In genomic region chr6:27882624-27883023, GRCh38 we compare ENCODE assay signal across 21 cellular contexts. TPM values are rescaled to one million over a fixed set of nuclear protein-coding genes. Genes with fewer than 3 reads are reported as not detected.
DNase-seq lines count a peak whose midpoint lies in the region; ATAC-seq, FAIRE-seq and TF ChIP-seq lines count a peak whose summit lies in the region.
"Had no signal": no experiment of that assay in that cellular context is flagged by ENCODE, and none has a peak within 500 bp of the region (broad histone marks: within the 10 kb centered on the region; RNA-seq: fewer than 3 reads in every experiment).

No MANE protein-coding gene starts in this region.

- no peak overlapping the region for H2AFZ ChIP-seq in astrocyte (ENCODE audit: low read depth, low read length)

- no peaks in the 10 kb centered on the region for H3K79me2 ChIP-seq in astrocyte (ENCODE audit: insufficient read depth, low read length)

- H3K4me1 Mint-ChIP-seq in astrocyte (ENCODE audit: low read depth, unreplicated experiment): peaks cover 3% of the 10 kb centered on the region
- peaks cover 0 to under 1% of the 10 kb centered on the region in 2 donors for H3K4me1 Mint-ChIP-seq in stimulated activated naive B cell treated with anti-CD40 and anti-IgM and Interleukin-4, amounts not matched to agents 10 μg/mL and 1 μg/mL and 100 μg/mL, for 72 hours

- H3K9ac ChIP-seq in astrocyte (ENCODE audit: low read length) (no peak overlapping the region), iPS-20b (ENCODE audit: low read depth, low read length) (peak overlapping the region; percentile 37; the same call in 1 of the 2 replicates)

- H3K36me3 ChIP-seq in astrocyte (ENCODE audit: insufficient read depth, low read length) (no peaks in the 10 kb centered on the region), iPS-20b (ENCODE audit: insufficient read depth, low read depth, low read length) (no peaks in the 10 kb centered on the region), right atrium auricular region (no peaks in the 10 kb centered on the region)
- H3K36me3 ChIP-seq: SJCRH30 had no signal

- peaks cover 3% of the 10 kb centered on the region for H3K4me1 ChIP-seq in astrocyte (ENCODE audit: insufficient read depth, low read length)
- H3K4me1 ChIP-seq in iPS-20b (ENCODE audit: insufficient read depth, low read length): peaks cover 6% of the 10 kb centered on the region
- H3K4me1 ChIP-seq in right atrium auricular region: no peaks in the 10 kb centered on the region
- H3K4me1 ChIP-seq: SJCRH30 had no signal

- H3K27me3 Mint-ChIP-seq in astrocyte (ENCODE audit: low read depth, unreplicated experiment): peaks cover 5% of the 10 kb centered on the region
- no peaks in the 10 kb centered on the region for H3K27me3 Mint-ChIP-seq in stimulated activated naive B cell treated with anti-CD40 and anti-IgM and Interleukin-4, amounts not matched to agents 10 μg/mL and 1 μg/mL and 100 μg/mL, for 72 hours

- H3K27ac Mint-ChIP-seq in astrocyte (ENCODE audit: unreplicated experiment): peak overlapping the region; percentile 23
- H3K27ac Mint-ChIP-seq in stimulated activated naive B cell treated with anti-CD40 and anti-IgM and Interleukin-4, amounts not matched to agents 10 μg/mL and 1 μg/mL and 100 μg/mL, for 72 hours: peak overlapping the region; percentile 14
- H3K27ac Mint-ChIP-seq: CD14-positive monocyte had no signal

- H3K27me3 ChIP-seq in astrocyte (ENCODE audit: insufficient read depth, low read length): no peaks in the 10 kb centered on the region
- no peaks in the 10 kb centered on the region for H3K27me3 ChIP-seq in iPS-20b (ENCODE audit: insufficient read depth, low read length)
- H3K27me3 ChIP-seq in right atrium auricular region: no peaks in the 10 kb centered on the region
- H3K27me3 ChIP-seq: SJCRH30 had no signal

- no peak for FAIRE-seq in astrocyte (lab: Jason Lieb, UNC)
- FAIRE-seq: GM19239, H54, K562 had no signal

- H3K4me3 ChIP-seq in astrocyte (ENCODE audit: insufficient read depth, low read depth, low read length): no peak overlapping the region
- H3K4me3 ChIP-seq in iPS-20b (ENCODE audit: low read length): no peak overlapping the region
- no peak overlapping the region for H3K4me3 ChIP-seq in right atrium auricular region
- H3K4me3 ChIP-seq: K562, SJCRH30 had no signal

- no peak for TF ChIP-seq CTCF in astrocyte (IDR thresholded peaks at IDR 0.05; ENCODE audit: insufficient read depth, low read depth, low read length)
- TF ChIP-seq CTCF in right atrium auricular region (IDR thresholded peaks at IDR 0.05): no peak

- CTCF ChIA-PET in HEK293T (lab: Yijun Ruan, JAX): no interaction called here

- H3K36me3 Mint-ChIP-seq in astrocyte (ENCODE audit: low read depth, unreplicated experiment): no peaks in the 10 kb centered on the region
- H3K36me3 Mint-ChIP-seq in stimulated activated naive B cell treated with anti-CD40 and anti-IgM and Interleukin-4, amounts not matched to agents 10 μg/mL and 1 μg/mL and 100 μg/mL, for 72 hours: no peaks in the 10 kb centered on the region
- H3K36me3 Mint-ChIP-seq: CD14-positive monocyte had no signal

- no peak overlapping the region for H3K27ac ChIP-seq in astrocyte (ENCODE audit: low read depth, low read length)
- no peak overlapping the region for H3K27ac ChIP-seq in iPS-20b (ENCODE audit: low read length)
- H3K27ac ChIP-seq in right atrium auricular region: no peak overlapping the region
- H3K27ac ChIP-seq: SJCRH30 had no signal

- H3K9me3 Mint-ChIP-seq in astrocyte (ENCODE audit: unreplicated experiment): no peaks in the 10 kb centered on the region
- no peaks in the 10 kb centered on the region for H3K9me3 Mint-ChIP-seq in stimulated activated naive B cell treated with anti-CD40 and anti-IgM and Interleukin-4, amounts not matched to agents 10 μg/mL and 1 μg/mL and 100 μg/mL, for 72 hours

- DNase-seq in HEK293T (ENCODE audit: extremely low spot score) (no peak), astrocyte (ENCODE audit: low read depth) (no peak), right atrium auricular region (ENCODE audit: low spot score) (no peak), NCI-H2227 treated with DMSO at 0.1 percent for 48 hours (lab: John Stamatoyannopoulos, UW) (no peak)
- DNase-seq in stimulated activated naive B cell treated with anti-CD40 and anti-IgM and Interleukin-4, amounts not matched to agents 10 μg/mL and 1 μg/mL and 100 μg/mL, for 72 hours: no peak
- DNase-seq in stimulated activated CD4-positive, alpha-beta T cell treated with anti-CD3 and anti-CD28 coated beads, Interleukin-2, amount 100 ng/mL, for 24 hours: no peak
- DNase-seq: EL, MV-4-11, NCI-H1417, NCI-H1930, NCI-H2171, NCI-H446 treated with DMSO at 0.1 percent for 48 hours, NCI-H748 treated with DMSO at 0.1 percent for 48 hours, PC-3, SJCRH30 had no signal

- no peaks in the 10 kb centered on the region for H4K20me1 ChIP-seq in astrocyte (ENCODE audit: insufficient read depth, low read length)

- ATAC-seq in stimulated activated naive B cell treated with anti-CD40 and anti-IgM and Interleukin-4, amounts not matched to agents 10 μg/mL and 1 μg/mL and 100 μg/mL, for 72 hours (replicated peaks): no peak
- ATAC-seq: K562, PC-3 had no signal

- no peak overlapping the region for H3K4me2 ChIP-seq in astrocyte (ENCODE audit: low read length)

- H3K9me3 ChIP-seq in astrocyte (ENCODE audit: insufficient read depth, low read depth, low read length): no peaks in the 10 kb centered on the region
- H3K9me3 ChIP-seq in iPS-20b (ENCODE audit: insufficient read depth, low read depth, low read length): no peaks in the 10 kb centered on the region
- no peaks in the 10 kb centered on the region for H3K9me3 ChIP-seq in right atrium auricular region
- H3K9me3 ChIP-seq: SJCRH30 had no signal

- no peak overlapping the region for H3K4me3 Mint-ChIP-seq in astrocyte (ENCODE audit: unreplicated experiment)
- H3K4me3 Mint-ChIP-seq in stimulated activated naive B cell treated with anti-CD40 and anti-IgM and Interleukin-4, amounts not matched to agents 10 μg/mL and 1 μg/mL and 100 μg/mL, for 72 hours: no peak overlapping the region
- H3K4me3 Mint-ChIP-seq: CD14-positive monocyte had no signal

- POLR2A ChIA-PET in HEK293T (lab: Yijun Ruan, JAX): interaction anchor here (1.3 to 4.7 kb wide), 6 partner anchors 11 to 73 kb away, joined by 3 to 33 read pairs (median 6); a partner anchor contains a TSS

TF ChIP-seq in HEK293T, 16 proteins besides CTCF, POLR2A, EP300 and RAD21:
- TF ChIP-seq FOXA1 (IDR thresholded peaks at IDR 0.05): no peak
- TF ChIP-seq PKNOX1 (IDR thresholded peaks at IDR 0.05): no peak
- no peak for TF ChIP-seq TARDBP (IDR thresholded peaks at IDR 0.05)
- peak; percentile 37; the same call in 1 of the 2 replicates for TF ChIP-seq L3MBTL2 (conservative IDR thresholded peaks at IDR 0.05)
- no peak for TF ChIP-seq FOXK2 (IDR thresholded peaks at IDR 0.05)
- no peak for TF ChIP-seq NFRKB (IDR thresholded peaks at IDR 0.05)
TF ChIP-seq in HEK293T: peak in this region for 1.

RNA-seq across cellular contexts. Expression of gene OR2B2, which starts 29.6 kb away (rescaled TPM):
- total RNA-seq in astrocyte (not detected in 2 replicates), right atrium auricular region (not detected)
- total RNA-seq: HT1080, K562, PC-3, SJCRH30 had no signal
